9 cellular contexts compared by ENCODE assay signal in the genomic region with DNA sequence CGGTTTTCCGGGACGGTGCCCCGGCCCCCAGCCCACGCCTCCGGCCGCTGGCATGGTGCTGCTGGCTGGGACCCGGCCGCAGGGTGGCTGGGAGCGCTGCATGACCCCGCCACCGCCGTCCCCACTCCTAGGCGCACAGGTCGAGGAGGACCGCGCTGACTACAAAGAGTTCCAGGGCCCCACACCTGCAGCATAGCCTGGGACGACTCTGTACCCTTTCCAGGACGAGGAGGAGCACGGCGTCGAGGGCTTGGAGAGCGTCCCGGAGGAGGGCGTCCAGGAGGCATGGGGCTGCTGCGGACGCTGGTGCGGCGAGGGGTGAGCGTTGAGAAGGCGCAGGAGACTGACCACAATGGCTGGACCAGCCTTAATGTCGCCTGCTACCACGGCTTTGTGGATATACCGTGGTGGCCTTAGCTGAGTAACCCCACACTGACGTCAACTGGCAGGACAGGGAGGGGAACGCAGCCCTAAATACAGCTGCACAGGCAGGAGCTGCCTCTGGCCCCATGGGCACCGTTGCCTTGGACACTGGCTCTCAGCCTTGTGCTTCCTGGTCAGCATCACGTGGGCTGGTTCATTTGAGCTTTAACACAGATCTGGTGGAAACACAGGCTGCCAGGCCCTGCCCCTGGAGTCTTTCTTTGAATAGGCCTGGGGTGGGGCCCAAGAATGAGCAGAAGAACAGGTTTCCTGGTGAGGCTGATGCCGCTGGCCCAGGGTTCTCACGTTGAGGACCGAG. TPM values are rescaled to one million over a fixed set of nuclear protein-coding genes. Genes with fewer than 3 reads are reported as not detected.
DNase-seq lines count a peak whose midpoint lies in the region; ATAC-seq and TF ChIP-seq lines count a peak whose summit lies in the region.
"Had no signal": no experiment of that assay in that cellular context is flagged by ENCODE, and none has a peak within 500 bp of the region (broad histone marks: within the 10 kb centered on the region; RNA-seq: fewer than 3 reads in every experiment).

No MANE protein-coding gene starts in this region.

- H3K4me3 ChIP-seq in Peyer's patch: peak overlapping the region; percentile 60 to 85 (median 77)

- peak overlapping the region; percentile 63 for H3K27ac Mint-ChIP-seq in stimulated activated effector memory CD8-positive, alpha-beta T cell treated with anti-CD3 and anti-CD28 coated beads, Interleukin-12 subunit alpha, Interleukin-12 subunit beta, amount 100 ng/mL, for 72 hours
- H3K27ac Mint-ChIP-seq: brain had no signal

- DNase-seq in NCI-H2029 (lab: John Stamatoyannopoulos, UW) (peak; percentile 19), NCI-H2029 treated with DMSO at 0.1 percent for 48 hours (lab: John Stamatoyannopoulos, UW) (no peak), Peyer's patch (no peak), globus pallidus (ENCODE audit: low spot score) (peak; percentile 47), GDM1 (lab: John Stamatoyannopoulos, UW) (no peak), NCI-H128 (lab: John Stamatoyannopoulos, UW; ENCODE audit: unreplicated experiment) (no peak)
- DNase-seq in stimulated activated effector memory CD8-positive, alpha-beta T cell treated with anti-CD3 and anti-CD28 coated beads, Interleukin-12 subunit alpha, Interleukin-12 subunit beta, amount 100 ng/mL, for 72 hours (ENCODE audit: low spot score in 2 of 2): no peak

- TF ChIP-seq CTCF in Peyer's patch (IDR thresholded peaks at IDR 0.05): no peak

- H3K4me1 ChIP-seq in Peyer's patch: peaks cover 0 to 13% (median 0%) of the 10 kb centered on the region in 4 donors

- no peak for TF ChIP-seq POLR2A in Peyer's patch (IDR thresholded peaks at IDR 0.05)

- ATAC-seq in stimulated activated effector memory CD8-positive, alpha-beta T cell treated with anti-CD3 and anti-CD28 coated beads, Interleukin-12 subunit alpha, Interleukin-12 subunit beta, amount 100 ng/mL, for 72 hours: no peak
- no peak for ATAC-seq in activated CD4-positive, CD25-positive, alpha-beta regulatory T cell treated with anti-CD3 and anti-CD28 coated beads, Interleukin-2, amount 50 U/mL, for 24 hours

- H3K36me3 Mint-ChIP-seq in stimulated activated effector memory CD8-positive, alpha-beta T cell treated with anti-CD3 and anti-CD28 coated beads, Interleukin-12 subunit alpha, Interleukin-12 subunit beta, amount 100 ng/mL, for 72 hours: no peaks in the 10 kb centered on the region
- H3K36me3 Mint-ChIP-seq: brain had no signal

- peak overlapping the region; percentile 70 for H3K4me3 Mint-ChIP-seq in stimulated activated effector memory CD8-positive, alpha-beta T cell treated with anti-CD3 and anti-CD28 coated beads, Interleukin-12 subunit alpha, Interleukin-12 subunit beta, amount 100 ng/mL, for 72 hours

- H3K4me1 Mint-ChIP-seq in stimulated activated effector memory CD8-positive, alpha-beta T cell treated with anti-CD3 and anti-CD28 coated beads, Interleukin-12 subunit alpha, Interleukin-12 subunit beta, amount 100 ng/mL, for 72 hours: peaks cover 12% of the 10 kb centered on the region
- H3K4me1 Mint-ChIP-seq: brain had no signal

- H3K36me3 ChIP-seq in Peyer's patch: no peaks in the 10 kb centered on the region

- no peaks in the 10 kb centered on the region for H3K9me3 Mint-ChIP-seq in stimulated activated effector memory CD8-positive, alpha-beta T cell treated with anti-CD3 and anti-CD28 coated beads, Interleukin-12 subunit alpha, Interleukin-12 subunit beta, amount 100 ng/mL, for 72 hours

- no peaks in the 10 kb centered on the region for H3K9me3 ChIP-seq in Peyer's patch

- no peaks in the 10 kb centered on the region for H3K27me3 ChIP-seq in Peyer's patch

- peak overlapping the region in 1 of 4 donors; percentile 76 for H3K27ac ChIP-seq in Peyer's patch

RNA-seq across cellular contexts. Expression of gene TRIM43B, which starts 40.9 kb away (rescaled TPM):
- not detected for total RNA-seq in Peyer's patch

Comparison
In these comparisons a context has a peak if more than half of its experiments do, and no peak if none do; other contexts are left out.
1. DNase-seq: peak in NCI-H2029 (single experiment) and globus pallidus (single experiment); none in NCI-H2029 treated with DMSO at 0.1 percent for 48 hours (single experiment), Peyer's patch (0 of 3), stimulated activated effector memory CD8-positive, alpha-beta T cell treated with anti-CD3 and anti-CD28 coated beads, Interleukin-12 subunit alpha, Interleukin-12 subunit beta, amount 100 ng/mL, for 72 hours (0 of 2), GDM1 (single experiment) and NCI-H128 (single experiment).